Comparison of ENCODE assay signal across 11 cellular contexts in genomic region chr7:86116-86515, GRCh38.
"Had no signal": no experiment of that assay in that cellular context is flagged by ENCODE, and none has a peak within 500 bp of the region (broad histone marks: within the 10 kb centered on the region; RNA-seq: fewer than 3 reads in every experiment).

No MANE protein-coding gene starts in this region.

- H3K27me3 ChIP-seq: colonic mucosa, right lobe of liver had no signal

- H3K9me3 Mint-ChIP-seq: activated CD4-positive, alpha-beta T cell treated with anti-CD3 and anti-CD28 coated beads, Interleukin-2, amount 10 ng/mL, durations not matched to agents 7 days and 5 days; activated naive CD4-positive, alpha-beta T cell treated with anti-CD3 and anti-CD28 coated beads, Interleukin-2, amount 10 ng/mL, durations not matched to agents 7 days and 5 days; activated T-helper 17 cell treated with anti-CD3 and anti-CD28 coated beads, Interleukin-2, amount 50 U/mL, for 72 hours had no signal

- H3K36me3 ChIP-seq: colonic mucosa, right lobe of liver had no signal

- H3K9me3 ChIP-seq: colonic mucosa, right lobe of liver had no signal

- H3K4me3 Mint-ChIP-seq: activated CD4-positive, alpha-beta T cell treated with anti-CD3 and anti-CD28 coated beads, Interleukin-2, amount 10 ng/mL, durations not matched to agents 7 days and 5 days; activated naive CD4-positive, alpha-beta T cell treated with anti-CD3 and anti-CD28 coated beads, Interleukin-2, amount 10 ng/mL, durations not matched to agents 7 days and 5 days; activated T-helper 17 cell treated with anti-CD3 and anti-CD28 coated beads, Interleukin-2, amount 50 U/mL, for 72 hours; naive thymus-derived CD4-positive, alpha-beta T cell had no signal

- H3K4me3 ChIP-seq: colonic mucosa, right lobe of liver, SK-N-MC had no signal

- H3K27me3 Mint-ChIP-seq: activated CD4-positive, alpha-beta T cell treated with anti-CD3 and anti-CD28 coated beads, Interleukin-2, amount 10 ng/mL, durations not matched to agents 7 days and 5 days had no signal

- H3K36me3 Mint-ChIP-seq: activated naive CD4-positive, alpha-beta T cell treated with anti-CD3 and anti-CD28 coated beads, Interleukin-2, amount 10 ng/mL, durations not matched to agents 7 days and 5 days; naive thymus-derived CD4-positive, alpha-beta T cell had no signal

- H3K27ac ChIP-seq: colonic mucosa, right lobe of liver, SK-N-MC had no signal

- H3K27ac Mint-ChIP-seq: activated CD4-positive, alpha-beta T cell treated with anti-CD3 and anti-CD28 coated beads, Interleukin-2, amount 10 ng/mL, durations not matched to agents 7 days and 5 days; activated naive CD4-positive, alpha-beta T cell treated with anti-CD3 and anti-CD28 coated beads, Interleukin-2, amount 10 ng/mL, durations not matched to agents 7 days and 5 days; activated T-helper 17 cell treated with anti-CD3 and anti-CD28 coated beads, Interleukin-2, amount 50 U/mL, for 72 hours; naive thymus-derived CD4-positive, alpha-beta T cell; progenitor cell of endocrine pancreas had no signal

- ATAC-seq: activated T-helper 17 cell treated with anti-CD3 and anti-CD28 coated beads, Interleukin-2, amount 50 U/mL, for 72 hours; naive thymus-derived CD4-positive, alpha-beta T cell; right lobe of liver had no signal

- DNase-seq: activated CD4-positive, alpha-beta T cell treated with anti-CD3 and anti-CD28 coated beads, Interleukin-2, amount 10 ng/mL, durations not matched to agents 7 days and 5 days; activated CD4-positive, CD25-positive, alpha-beta regulatory T cell; activated naive CD4-positive, alpha-beta T cell treated with anti-CD3 and anti-CD28 coated beads, Interleukin-2, amount 10 ng/mL, durations not matched to agents 7 days and 5 days; central memory CD4-positive, alpha-beta T cell; colonic mucosa; effector CD8-positive, alpha-beta T cell; naive thymus-derived CD4-positive, alpha-beta T cell; right lobe of liver had no signal

- H3K4me1 ChIP-seq: colonic mucosa, right lobe of liver had no signal
